Comparison of ENCODE assay signal across 21 cellular contexts in genomic region chr1:192867180-192867579, GRCh38.
"Had no signal": no experiment of that assay in that cellular context is flagged by ENCODE, and none has a peak within 500 bp of the region (broad histone marks: within the 10 kb centered on the region; RNA-seq: fewer than 3 reads in every experiment).

No MANE protein-coding gene starts in this region.

- ATAC-seq: body of pancreas; mucosa of descending colon; right lobe of liver; stimulated activated effector memory CD8-positive, alpha-beta T cell treated with anti-CD3 and anti-CD28 coated beads, Interleukin-12 subunit alpha, Interleukin-12 subunit beta, amount 100 ng/mL, for 72 hours had no signal

- H3K36me3 ChIP-seq: colonic mucosa, esophagus squamous epithelium, left ventricle myocardium inferior, right lobe of liver, thoracic aorta had no signal

- H3K27me3 ChIP-seq: body of pancreas, colonic mucosa, esophagus squamous epithelium, right lobe of liver had no signal

- DNase-seq: activated B cell treated with CpG ODN at 0.5 μM for 24 hours; activated CD4-positive, alpha-beta T cell treated with anti-CD3 and anti-CD28 coated beads for 4 hours; activated CD4-positive, alpha-beta T cell treated with anti-CD3 and anti-CD28 coated beads, Interleukin-2, amount 50 U/mL, for 4 hours; activated effector memory CD4-positive, alpha-beta T cell treated with Interleukin-2 at 50 U/mL for 16 hours; activated naive CD4-positive, alpha-beta T cell treated with Interleukin-2 at 50 U/mL for 16 hours; aorta; body of pancreas; cerebellar nuclear complex; colonic mucosa; effector CD8-positive, alpha-beta T cell; esophagus squamous epithelium; foreskin melanocyte; left ventricle myocardium inferior; mucosa of descending colon; right lobe of liver; small intestine; stimulated activated CD4-positive, alpha-beta T cell treated with anti-CD3 and anti-CD28 coated beads, Interleukin-4, amount 100 ng/mL, for 24 hours; trophoblast cell had no signal

- H3K9me3 ChIP-seq: body of pancreas, colonic mucosa, esophagus squamous epithelium, left ventricle myocardium inferior, mucosa of descending colon, right lobe of liver, thoracic aorta had no signal

- H3K4me1 ChIP-seq: colonic mucosa, right lobe of liver had no signal

- H3K27ac ChIP-seq: colonic mucosa, epithelial cell of prostate, esophagus squamous epithelium, right lobe of liver, thoracic aorta had no signal

- H3K4me3 ChIP-seq: body of pancreas, colonic mucosa, esophagus squamous epithelium, left ventricle myocardium inferior, mucosa of descending colon, right lobe of liver, thoracic aorta had no signal
